In the genomic region with DNA sequence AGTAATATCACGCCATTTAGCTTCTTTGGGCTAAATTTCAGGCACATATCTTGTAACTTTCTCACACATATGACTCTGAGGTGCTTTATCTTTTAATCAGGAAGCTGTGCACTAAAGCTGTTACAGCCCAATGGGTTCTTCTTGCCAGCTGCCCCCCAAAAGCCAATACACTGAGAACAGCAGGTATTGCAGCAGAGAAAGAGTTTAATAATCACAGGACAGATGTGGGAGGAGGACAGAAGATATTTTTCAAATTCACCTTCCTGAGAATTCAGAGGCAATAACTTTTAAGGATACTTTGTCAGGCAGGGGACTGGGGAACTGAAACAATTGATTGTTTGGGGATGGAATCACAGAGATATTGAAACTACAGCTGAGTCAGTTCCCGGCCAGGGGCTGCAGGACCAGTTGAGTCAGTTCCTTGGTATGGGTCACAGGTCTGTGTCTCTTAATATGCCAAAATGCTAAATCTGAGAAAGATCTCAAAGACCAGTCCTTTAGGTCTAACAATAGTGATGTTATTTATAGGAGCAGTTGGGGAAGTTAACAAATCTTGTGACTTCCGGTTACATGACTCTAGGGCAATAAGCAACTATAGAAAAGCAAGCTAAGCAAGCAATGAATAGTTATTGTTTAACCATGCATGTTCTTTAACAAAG, we compare ENCODE assay signal across 10 cellular contexts. TPM values are rescaled to one million over a fixed set of nuclear protein-coding genes. Genes with fewer than 3 reads are reported as not detected.
DNase-seq lines count a peak whose midpoint lies in the region; ATAC-seq, FAIRE-seq and TF ChIP-seq lines count a peak whose summit lies in the region.
"Had no signal": no experiment of that assay in that cellular context is flagged by ENCODE, and none has a peak within 500 bp of the region (broad histone marks: within the 10 kb centered on the region; RNA-seq: fewer than 3 reads in every experiment).

No MANE protein-coding gene starts in this region.

- H3K36me3 ChIP-seq in BLaER1 (no peaks in the 10 kb centered on the region), uterus (no peaks in the 10 kb centered on the region)

- H3K9me3 ChIP-seq in BLaER1 (peaks cover 52% of the 10 kb centered on the region), uterus (no peaks in the 10 kb centered on the region)
- H3K9me3 ChIP-seq: SK-N-SH had no signal

- no peaks in the 10 kb centered on the region for H3K9me3 Mint-ChIP-seq in activated CD4-positive, alpha-beta T cell treated with anti-CD3 and anti-CD28 coated beads for 36 hours (ENCODE audit: low read depth)

- peak overlapping the region; percentile 61 for H3K27ac ChIP-seq in BLaER1
- H3K27ac ChIP-seq in uterus = no peak overlapping the region

- H3K27me3 ChIP-seq in BLaER1 = no peaks in the 10 kb centered on the region
- H3K27me3 ChIP-seq in uterus = no peaks in the 10 kb centered on the region

- H4K20me1 ChIP-seq in BLaER1 = no peaks in the 10 kb centered on the region

- TF ChIP-seq CTCF in uterus (IDR thresholded peaks at IDR 0.05) = no peak
- no peak for TF ChIP-seq CTCF in D721Med (IDR thresholded peaks at IDR 0.05; ENCODE audit: insufficient read depth, missing control alignments)

- DNase-seq in uterus = no peak
- no peak for DNase-seq in D721Med (ENCODE audit: insufficient read length, low spot score)
- no peak for DNase-seq in activated CD4-positive, alpha-beta T cell treated with anti-CD3 and anti-CD28 coated beads for 36 hours
- DNase-seq: activated CD4-positive, alpha-beta memory T cell treated with anti-CD3 and anti-CD28 coated beads for 36 hours; SK-N-SH had no signal

- intact Hi-C loops in uterus (cut with DNase I; ENCODE audit: low total_unique reads) = no loop called here
- intact Hi-C loops in activated CD4-positive, alpha-beta T cell treated with anti-CD3 and anti-CD28 coated beads for 36 hours (cut with DNase I, micrococcal nuclease) = no loop called here

- H3K27me3 Mint-ChIP-seq in activated CD4-positive, alpha-beta T cell treated with anti-CD3 and anti-CD28 coated beads for 36 hours = peaks cover 3% of the 10 kb centered on the region

- H3K36me3 Mint-ChIP-seq in activated CD4-positive, alpha-beta T cell treated with anti-CD3 and anti-CD28 coated beads for 36 hours (ENCODE audit: low read depth) = no peaks in the 10 kb centered on the region
- H3K36me3 Mint-ChIP-seq: activated CD4-positive, alpha-beta memory T cell treated with anti-CD3 and anti-CD28 coated beads for 36 hours had no signal

- no peak for FAIRE-seq in D721Med (lab: Jason Lieb, UNC)

- ATAC-seq in GM19023 (IDR thresholded peaks at IDR 0.05; ENCODE audit: unreplicated experiment) (peak; percentile 78), HG02623 (IDR thresholded peaks at IDR 0.05; ENCODE audit: unreplicated experiment) (peak; percentile 75), HG03469 (IDR thresholded peaks at IDR 0.05; ENCODE audit: unreplicated experiment) (peak; percentile 75), SK-N-SH treated with all-trans-retinoic acid at 6 μM for 48 hours (no peak)
- no peak for ATAC-seq in activated CD4-positive, alpha-beta T cell treated with anti-CD3 and anti-CD28 coated beads for 36 hours

- POLR2A ChIA-PET in activated CD4-positive, alpha-beta T cell treated with anti-CD3 and anti-CD28 coated beads for 36 hours (lab: Charles Lee) = no interaction called here

- peak overlapping the region; percentile 56 for H3K4me2 ChIP-seq in BLaER1
- H3K4me2 ChIP-seq: SK-N-SH had no signal

- CTCF ChIA-PET in activated CD4-positive, alpha-beta T cell treated with anti-CD3 and anti-CD28 coated beads for 36 hours (lab: Charles Lee) = interaction anchor here (0.5 kb wide), 1 partner anchor 19 kb away, joined by 3 read pairs; no protein-coding TSS in a partner anchor

- H3K4me1 Mint-ChIP-seq in activated CD4-positive, alpha-beta T cell treated with anti-CD3 and anti-CD28 coated beads for 36 hours = no peaks in the 10 kb centered on the region

- no peak overlapping the region for H3K4me3 Mint-ChIP-seq in activated CD4-positive, alpha-beta T cell treated with anti-CD3 and anti-CD28 coated beads for 36 hours
- H3K4me3 Mint-ChIP-seq: activated CD4-positive, alpha-beta memory T cell treated with anti-CD3 and anti-CD28 coated beads for 36 hours had no signal

- H3K27ac Mint-ChIP-seq in activated CD4-positive, alpha-beta T cell treated with anti-CD3 and anti-CD28 coated beads for 36 hours = no peak overlapping the region
- H3K27ac Mint-ChIP-seq: activated CD4-positive, alpha-beta memory T cell treated with anti-CD3 and anti-CD28 coated beads for 36 hours had no signal

- peaks cover 58% of the 10 kb centered on the region for H3K4me1 ChIP-seq in BLaER1
- no peaks in the 10 kb centered on the region for H3K4me1 ChIP-seq in uterus

- no peak overlapping the region; the same call in 1 of the 2 replicates for H3K4me3 ChIP-seq in BLaER1
- H3K4me3 ChIP-seq in uterus = no peak overlapping the region

- TF ChIP-seq POLR2A in uterus (IDR thresholded peaks at IDR 0.05) = no peak

- no peak overlapping the region for H3K9ac ChIP-seq in BLaER1
- H3K9ac ChIP-seq: SK-N-SH had no signal

TF ChIP-seq in SK-N-SH treated with all-trans-retinoic acid at 6 μM for 48 hours, 23 proteins besides CTCF, POLR2A, EP300 and RAD21:
- TF ChIP-seq, protein P1, sequence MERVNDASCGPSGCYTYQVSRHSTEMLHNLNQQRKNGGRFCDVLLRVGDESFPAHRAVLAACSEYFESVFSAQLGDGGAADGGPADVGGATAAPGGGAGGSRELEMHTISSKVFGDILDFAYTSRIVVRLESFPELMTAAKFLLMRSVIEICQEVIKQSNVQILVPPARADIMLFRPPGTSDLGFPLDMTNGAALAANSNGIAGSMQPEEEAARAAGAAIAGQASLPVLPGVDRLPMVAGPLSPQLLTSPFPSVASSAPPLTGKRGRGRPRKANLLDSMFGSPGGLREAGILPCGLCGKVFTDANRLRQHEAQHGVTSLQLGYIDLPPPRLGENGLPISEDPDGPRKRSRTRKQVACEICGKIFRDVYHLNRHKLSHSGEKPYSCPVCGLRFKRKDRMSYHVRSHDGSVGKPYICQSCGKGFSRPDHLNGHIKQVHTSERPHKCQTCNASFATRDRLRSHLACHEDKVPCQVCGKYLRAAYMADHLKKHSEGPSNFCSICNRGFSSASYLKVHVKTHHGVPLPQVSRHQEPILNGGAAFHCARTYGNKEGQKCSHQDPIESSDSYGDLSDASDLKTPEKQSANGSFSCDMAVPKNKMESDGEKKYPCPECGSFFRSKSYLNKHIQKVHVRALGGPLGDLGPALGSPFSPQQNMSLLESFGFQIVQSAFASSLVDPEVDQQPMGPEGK (CRISPR knock-in tag; IDR thresholded peaks at IDR 0.05; ENCODE audit: borderline replicate concordance) = no peak
- no peak for TF ChIP-seq ISL1 (CRISPR knock-in tag; IDR thresholded peaks at IDR 0.05)
- no peak for TF ChIP-seq PPARA (CRISPR knock-in tag; IDR thresholded peaks at IDR 0.05; ENCODE audit: borderline replicate concordance)
- TF ChIP-seq, protein P2, sequence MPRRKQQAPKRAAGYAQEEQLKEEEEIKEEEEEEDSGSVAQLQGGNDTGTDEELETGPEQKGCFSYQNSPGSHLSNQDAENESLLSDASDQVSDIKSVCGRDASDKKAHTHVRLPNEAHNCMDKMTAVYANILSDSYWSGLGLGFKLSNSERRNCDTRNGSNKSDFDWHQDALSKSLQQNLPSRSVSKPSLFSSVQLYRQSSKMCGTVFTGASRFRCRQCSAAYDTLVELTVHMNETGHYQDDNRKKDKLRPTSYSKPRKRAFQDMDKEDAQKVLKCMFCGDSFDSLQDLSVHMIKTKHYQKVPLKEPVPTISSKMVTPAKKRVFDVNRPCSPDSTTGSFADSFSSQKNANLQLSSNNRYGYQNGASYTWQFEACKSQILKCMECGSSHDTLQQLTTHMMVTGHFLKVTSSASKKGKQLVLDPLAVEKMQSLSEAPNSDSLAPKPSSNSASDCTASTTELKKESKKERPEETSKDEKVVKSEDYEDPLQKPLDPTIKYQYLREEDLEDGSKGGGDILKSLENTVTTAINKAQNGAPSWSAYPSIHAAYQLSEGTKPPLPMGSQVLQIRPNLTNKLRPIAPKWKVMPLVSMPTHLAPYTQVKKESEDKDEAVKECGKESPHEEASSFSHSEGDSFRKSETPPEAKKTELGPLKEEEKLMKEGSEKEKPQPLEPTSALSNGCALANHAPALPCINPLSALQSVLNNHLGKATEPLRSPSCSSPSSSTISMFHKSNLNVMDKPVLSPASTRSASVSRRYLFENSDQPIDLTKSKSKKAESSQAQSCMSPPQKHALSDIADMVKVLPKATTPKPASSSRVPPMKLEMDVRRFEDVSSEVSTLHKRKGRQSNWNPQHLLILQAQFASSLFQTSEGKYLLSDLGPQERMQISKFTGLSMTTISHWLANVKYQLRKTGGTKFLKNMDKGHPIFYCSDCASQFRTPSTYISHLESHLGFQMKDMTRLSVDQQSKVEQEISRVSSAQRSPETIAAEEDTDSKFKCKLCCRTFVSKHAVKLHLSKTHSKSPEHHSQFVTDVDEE (CRISPR knock-in tag; IDR thresholded peaks at IDR 0.05) = no peak
- TF ChIP-seq ZFP3 (CRISPR knock-in tag; IDR thresholded peaks at IDR 0.05) = no peak
- TF ChIP-seq, protein P3, sequence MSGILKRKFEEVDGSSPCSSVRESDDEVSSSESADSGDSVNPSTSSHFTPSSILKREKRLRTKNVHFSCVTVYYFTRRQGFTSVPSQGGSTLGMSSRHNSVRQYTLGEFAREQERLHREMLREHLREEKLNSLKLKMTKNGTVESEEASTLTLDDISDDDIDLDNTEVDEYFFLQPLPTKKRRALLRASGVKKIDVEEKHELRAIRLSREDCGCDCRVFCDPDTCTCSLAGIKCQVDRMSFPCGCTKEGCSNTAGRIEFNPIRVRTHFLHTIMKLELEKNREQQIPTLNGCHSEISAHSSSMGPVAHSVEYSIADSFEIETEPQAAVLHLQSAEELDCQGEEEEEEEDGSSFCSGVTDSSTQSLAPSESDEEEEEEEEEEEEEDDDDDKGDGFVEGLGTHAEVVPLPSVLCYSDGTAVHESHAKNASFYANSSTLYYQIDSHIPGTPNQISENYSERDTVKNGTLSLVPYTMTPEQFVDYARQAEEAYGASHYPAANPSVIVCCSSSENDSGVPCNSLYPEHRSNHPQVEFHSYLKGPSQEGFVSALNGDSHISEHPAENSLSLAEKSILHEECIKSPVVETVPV (CRISPR knock-in tag; IDR thresholded peaks at IDR 0.05) = no peak
- no peak for TF ChIP-seq ZNF70 (CRISPR knock-in tag; IDR thresholded peaks at IDR 0.05)
- TF ChIP-seq CSDC2 (CRISPR knock-in tag; IDR thresholded peaks at IDR 0.05) = no peak
- TF ChIP-seq RARB (CRISPR knock-in tag; IDR thresholded peaks at IDR 0.05) = no peak
- no peak for TF ChIP-seq ZNF565 (CRISPR knock-in tag; conservative IDR thresholded peaks at IDR 0.05; ENCODE audit: low read depth)
- TF ChIP-seq ZC3H10 (CRISPR knock-in tag; IDR thresholded peaks at IDR 0.05) = no peak

RNA-seq across cellular contexts. Expression of a gene that starts 28.1 kb away (rescaled TPM):
- 10 to 100 TPM in 1 of 4 donors, 1 to 10 TPM in 2, not detected in 1; 1.4 to 10.2 (median 2.1) TPM for total RNA-seq in uterus
- total RNA-seq in activated CD4-positive, alpha-beta T cell treated with anti-CD3 and anti-CD28 coated beads for 36 hours = under 1 TPM; 0.60 to 0.75 TPM

Comparison
In these comparisons a context has a peak if more than half of its experiments do, and no peak if none do; other contexts are left out.
1. ATAC-seq: peak in GM19023 (single experiment), HG02623 (single experiment) and HG03469 (single experiment); none in SK-N-SH treated with all-trans-retinoic acid at 6 μM for 48 hours (single experiment) and activated CD4-positive, alpha-beta T cell treated with anti-CD3 and anti-CD28 coated beads for 36 hours (single experiment).